Comparison of ENCODE assay signal across 1 cellular context in the genomic region with DNA sequence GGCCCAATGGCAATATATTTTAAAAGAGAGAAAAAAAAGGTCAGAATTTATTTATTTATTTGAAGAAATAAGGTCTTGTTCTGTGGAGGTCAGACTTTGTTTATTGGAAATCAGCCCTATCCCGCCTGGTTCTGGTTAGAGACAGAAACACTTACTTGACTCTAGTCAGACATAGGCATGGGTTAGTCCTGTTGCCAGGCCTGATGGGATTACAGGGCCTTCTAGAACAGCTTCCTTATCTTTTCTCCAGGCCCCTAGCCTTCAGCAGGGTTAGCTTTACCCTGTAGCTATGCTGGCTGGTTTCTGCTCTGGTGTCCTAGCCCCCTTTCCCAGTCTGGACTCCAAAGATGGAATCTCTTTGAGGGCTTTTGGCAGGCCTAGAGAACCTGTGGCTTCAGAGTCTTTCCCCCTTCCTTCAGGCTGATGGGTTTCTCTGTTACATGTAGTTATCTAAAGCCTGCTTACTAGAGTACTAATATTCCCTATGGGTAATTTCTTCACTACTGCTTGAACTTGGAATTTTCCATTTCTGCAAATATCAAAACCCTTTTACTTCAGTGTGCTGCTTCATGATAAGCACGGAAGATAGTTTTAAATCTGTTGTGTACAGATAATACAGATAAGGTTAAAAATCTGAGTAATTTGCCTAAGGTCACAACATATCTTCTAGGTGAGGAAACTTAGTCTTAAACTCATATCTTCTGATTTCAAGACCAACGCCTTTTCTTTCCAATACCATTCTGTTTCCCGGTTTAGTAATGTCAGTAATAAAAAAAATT.
TF ChIP-seq lines count a peak whose summit lies in the region.

No MANE protein-coding gene starts in this region.

TF ChIP-seq in HepG2, 621 proteins besides CTCF, POLR2A, EP300 and RAD21:
- TF ChIP-seq, protein P1, sequence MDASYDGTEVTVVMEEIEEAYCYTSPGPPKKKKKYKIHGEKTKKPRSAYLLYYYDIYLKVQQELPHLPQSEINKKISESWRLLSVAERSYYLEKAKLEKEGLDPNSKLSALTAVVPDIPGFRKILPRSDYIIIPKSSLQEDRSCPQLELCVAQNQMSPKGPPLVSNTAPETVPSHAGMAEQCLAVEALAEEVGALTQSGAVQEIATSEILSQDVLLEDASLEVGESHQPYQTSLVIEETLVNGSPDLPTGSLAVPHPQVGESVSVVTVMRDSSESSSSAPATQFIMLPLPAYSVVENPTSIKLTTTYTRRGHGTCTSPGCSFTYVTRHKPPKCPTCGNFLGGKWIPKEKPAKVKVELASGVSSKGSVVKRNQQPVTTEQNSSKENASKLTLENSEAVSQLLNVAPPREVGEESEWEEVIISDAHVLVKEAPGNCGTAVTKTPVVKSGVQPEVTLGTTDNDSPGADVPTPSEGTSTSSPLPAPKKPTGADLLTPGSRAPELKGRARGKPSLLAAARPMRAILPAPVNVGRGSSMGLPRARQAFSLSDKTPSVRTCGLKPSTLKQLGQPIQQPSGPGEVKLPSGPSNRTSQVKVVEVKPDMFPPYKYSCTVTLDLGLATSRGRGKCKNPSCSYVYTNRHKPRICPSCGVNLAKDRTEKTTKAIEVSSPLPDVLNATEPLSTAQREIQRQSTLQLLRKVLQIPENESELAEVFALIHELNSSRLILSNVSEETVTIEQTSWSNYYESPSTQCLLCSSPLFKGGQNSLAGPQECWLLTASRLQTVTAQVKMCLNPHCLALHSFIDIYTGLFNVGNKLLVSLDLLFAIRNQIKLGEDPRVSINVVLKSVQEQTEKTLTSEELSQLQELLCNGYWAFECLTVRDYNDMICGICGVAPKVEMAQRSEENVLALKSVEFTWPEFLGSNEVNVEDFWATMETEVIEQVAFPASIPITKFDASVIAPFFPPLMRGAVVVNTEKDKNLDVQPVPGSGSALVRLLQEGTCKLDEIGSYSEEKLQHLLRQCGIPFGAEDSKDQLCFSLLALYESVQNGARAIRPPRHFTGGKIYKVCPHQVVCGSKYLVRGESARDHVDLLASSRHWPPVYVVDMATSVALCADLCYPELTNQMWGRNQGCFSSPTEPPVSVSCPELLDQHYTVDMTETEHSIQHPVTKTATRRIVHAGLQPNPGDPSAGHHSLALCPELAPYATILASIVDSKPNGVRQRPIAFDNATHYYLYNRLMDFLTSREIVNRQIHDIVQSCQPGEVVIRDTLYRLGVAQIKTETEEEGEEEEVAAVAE (CRISPR knock-in tag; IDR thresholded peaks at IDR 0.05; ENCODE audit: borderline replicate concordance): no peak
- TF ChIP-seq FOXM1 (CRISPR knock-in tag; IDR thresholded peaks at IDR 0.05): no peak
- TF ChIP-seq ZNF841 (CRISPR knock-in tag; IDR thresholded peaks at IDR 0.05; ENCODE audit: borderline replicate concordance): no peak
- no peak for TF ChIP-seq SP140L (CRISPR knock-in tag; IDR thresholded peaks at IDR 0.05; ENCODE audit: borderline replicate concordance)
- TF ChIP-seq ZNF354B (CRISPR knock-in tag; IDR thresholded peaks at IDR 0.05): no peak
- TF ChIP-seq TBX3 (IDR thresholded peaks at IDR 0.05; ENCODE audit: borderline replicate concordance): no peak
- TF ChIP-seq NR2F6 (IDR thresholded peaks at IDR 0.05): no peak
- TF ChIP-seq NR2F6 (CRISPR knock-in tag; IDR thresholded peaks at IDR 0.05): no peak
- TF ChIP-seq ZNF33B (CRISPR knock-in tag; IDR thresholded peaks at IDR 0.05): no peak
- TF ChIP-seq BCL6 (CRISPR knock-in tag; IDR thresholded peaks at IDR 0.05): no peak
TF ChIP-seq in HepG2: peak in this region for 0.
